Comparison of ENCODE assay signal across 9 cellular contexts in genomic region chr7:79451580-79451979, GRCh38. TPM values are rescaled to one million over a fixed set of nuclear protein-coding genes. Genes with fewer than 3 reads are reported as not detected.
DNase-seq lines count a peak whose midpoint lies in the region; ATAC-seq, FAIRE-seq and TF ChIP-seq lines count a peak whose summit lies in the region.
"Had no signal": no experiment of that assay in that cellular context is flagged by ENCODE, and none has a peak within 500 bp of the region (broad histone marks: within the 10 kb centered on the region; RNA-seq: fewer than 3 reads in every experiment).

No MANE protein-coding gene starts in this region.

- no peak overlapping the region for H3K56ac ChIP-seq in H1 (replicated peaks; ENCODE audit: insufficient read length, low read depth, low read length)

- peak overlapping the region; percentile 96 to 99 for H3K4me2 ChIP-seq in H1 (ENCODE audit: insufficient read depth in 1 of 2, low read depth in 2 of 2, low read length in 2 of 2)
- H3K4me2 ChIP-seq: BLaER1 had no signal

- H2BK12ac ChIP-seq in H1 (ENCODE audit: low read depth, low read length) = no peak overlapping the region

- no peak for TF ChIP-seq POLR2A in H1 (IDR thresholded peaks at IDR 0.05; ENCODE audit: control extremely low read depth in 1 of 2, low read depth in 2 of 2, low read length in 2 of 2)
- TF ChIP-seq POLR2A in erythroblast (IDR thresholded peaks at IDR 0.05; ENCODE audit: low read length) = no peak

- TF ChIP-seq CTCF in cardiac muscle cell (IDR thresholded peaks at IDR 0.05; ENCODE audit: low read depth, low read length) (no peak), H1 (IDR thresholded peaks at IDR 0.05; ENCODE audit: control extremely low read depth in 1 of 3, insufficient read depth in 1 of 3, low read depth in 1 of 3, low read length in 3 of 3) (no peak)

- no peak overlapping the region for H2BK15ac ChIP-seq in H1 (ENCODE audit: low read length)

- H3K27ac ChIP-seq in cardiac muscle cell = no peak overlapping the region
- no peak overlapping the region for H3K27ac ChIP-seq in H1 (ENCODE audit: low read depth, low read length)
- H3K27ac ChIP-seq in muscle layer of duodenum (ENCODE audit: low read length) = peak overlapping the region; percentile 89
- peak overlapping the region; percentile 64 for H3K27ac ChIP-seq in urinary bladder (ENCODE audit: low read depth)
- H3K27ac ChIP-seq: BLaER1 had no signal

- H3K79me1 ChIP-seq in H1 (ENCODE audit: low read depth, low read length) = no peaks in the 10 kb centered on the region

- no peak overlapping the region for H2BK5ac ChIP-seq in H1 (ENCODE audit: low read depth, low read length)

- POLR2A ChIA-PET in H1 (lab: Charles Lee; ENCODE audit: partially characterized antibody) = no interaction called here

- no peak overlapping the region for H3K14ac ChIP-seq in H1 (ENCODE audit: insufficient read length)

- H3K4me3 ChIP-seq in cardiac muscle cell (peak overlapping the region; percentile 63), H1 (ENCODE audit: extremely low read depth in 1 of 4, insufficient read depth in 2 of 4, low read depth in 3 of 4, low read length in 4 of 4) (peak overlapping the region; percentile 63 to 68 (median 64)), muscle layer of duodenum (ENCODE audit: low read depth in 1 of 2, low read length in 2 of 2) (peak overlapping the region; percentile 70 to 79), urinary bladder (ENCODE audit: low read depth, low read length) (peak overlapping the region; percentile 59)
- H3K4me3 ChIP-seq: BLaER1 had no signal

- peak; percentile 62 for FAIRE-seq in H1 (lab: Jason Lieb, UNC)

- no peaks in the 10 kb centered on the region for H3K79me2 ChIP-seq in H1 (ENCODE audit: control insufficient read depth in 1 of 2, insufficient read depth in 2 of 2, low read length in 2 of 2)

- H2AFZ ChIP-seq in H1 (ENCODE audit: low read length) = peak overlapping the region; percentile 60; the same call in 1 of the 2 replicates

- no peak overlapping the region for H2BK20ac ChIP-seq in H1 (ENCODE audit: low read length)

- CTCF ChIA-PET in H1 (lab: Charles Lee; ENCODE audit: partially characterized antibody) = interaction anchor here (0.9 to 2.2 kb wide), 2 partner anchors 21 to 62 kb away, joined by 3 to 7 read pairs; no protein-coding TSS in a partner anchor

- no peak overlapping the region for H3K23ac ChIP-seq in H1 (ENCODE audit: insufficient read length)

- TF ChIP-seq EP300 in H1 (IDR thresholded peaks at IDR 0.05; ENCODE audit: borderline replicate concordance in 1 of 2, low read depth in 2 of 2, low read length in 2 of 2) = no peak

- H3K36me3 ChIP-seq in cardiac muscle cell (no peaks in the 10 kb centered on the region), H1 (ENCODE audit: control insufficient read depth in 2 of 4, insufficient read depth in 4 of 4, low read length in 3 of 4) (no peaks in the 10 kb centered on the region), muscle layer of duodenum (ENCODE audit: control insufficient read depth in 1 of 2, insufficient read depth in 2 of 2, low read length in 2 of 2) (no peaks in the 10 kb centered on the region), urinary bladder (ENCODE audit: insufficient read depth) (no peaks in the 10 kb centered on the region)
- H3K36me3 ChIP-seq: BLaER1 had no signal

- no peak for ATAC-seq in Right ventricle myocardium inferior
- ATAC-seq in left lobe of liver = no peak
- no peak for ATAC-seq in GM18502 (IDR thresholded peaks at IDR 0.05; ENCODE audit: poor library complexity, unreplicated experiment)

- no peak overlapping the region for H4K91ac ChIP-seq in H1 (replicated peaks; ENCODE audit: insufficient read length, low read length)

- no peaks in the 10 kb centered on the region for H3K4me1 ChIP-seq in cardiac muscle cell (ENCODE audit: low read depth)
- H3K4me1 ChIP-seq in H1 (replicated peaks in 1 of 4; ENCODE audit: control insufficient read depth in 3 of 4, insufficient read depth in 4 of 4, low read length in 3 of 4) = peaks cover 0 to 6% (median under 1%) of the 10 kb centered on the region in 4 experiments; a peak in 4 of 7 replicates
- peaks cover 11 to 19% of the 10 kb centered on the region in 2 donors for H3K4me1 ChIP-seq in muscle layer of duodenum (ENCODE audit: control insufficient read depth in 1 of 2, insufficient read depth in 2 of 2, low read length in 2 of 2)
- no peaks in the 10 kb centered on the region for H3K4me1 ChIP-seq in urinary bladder (ENCODE audit: insufficient read depth)
- H3K4me1 ChIP-seq: BLaER1 had no signal

- H3K9me3 ChIP-seq in cardiac muscle cell (ENCODE audit: low read depth) (no peaks in the 10 kb centered on the region), H1 (ENCODE audit: insufficient read depth in 2 of 2, low read depth in 1 of 2, low read length in 1 of 2) (no peaks in the 10 kb centered on the region), muscle layer of duodenum (ENCODE audit: control insufficient read depth in 1 of 2, low read length in 2 of 2) (no peaks in the 10 kb centered on the region)

- H3K27me3 ChIP-seq in cardiac muscle cell (peaks cover 24% of the 10 kb centered on the region), H1 (replicated peaks in 1 of 4; ENCODE audit: control insufficient read depth in 3 of 4, extremely low read depth in 1 of 4, insufficient read depth in 3 of 4, low read length in 3 of 4) (peaks cover 19 to 61% (median 47%) of the 10 kb centered on the region in 4 experiments), muscle layer of duodenum (ENCODE audit: low read depth, low read length) (no peaks in the 10 kb centered on the region)
- H3K27me3 ChIP-seq: BLaER1 had no signal

- peaks cover 0 to 3% of the 10 kb centered on the region in 2 experiments for H4K20me1 ChIP-seq in H1 (replicated peaks in 1 of 2; ENCODE audit: control insufficient read depth in 1 of 2, insufficient read depth in 2 of 2, low read length in 2 of 2)
- H4K20me1 ChIP-seq: BLaER1 had no signal

- TF ChIP-seq RAD21 in H1 (IDR thresholded peaks at IDR 0.05 in 1 of 2, conservative IDR thresholded peaks at IDR 0.05 in 1 of 2; ENCODE audit: low read depth in 2 of 2, low read length in 2 of 2) = no peak

- no peak overlapping the region for H4K8ac ChIP-seq in H1 (ENCODE audit: extremely low read depth, insufficient read depth, low read length)

- no peak overlapping the region for H2AK5ac ChIP-seq in H1 (ENCODE audit: low read depth, low read length)

- no peak overlapping the region for H4K5ac ChIP-seq in H1 (ENCODE audit: insufficient read length, low read depth, low read length)

- no peak overlapping the region for H3K4ac ChIP-seq in H1 (replicated peaks; ENCODE audit: insufficient read length, low read depth, low read length)

- H3K23me2 ChIP-seq in H1 (ENCODE audit: low read depth, low read length) = peaks cover 23% of the 10 kb centered on the region; the same call in 1 of the 2 replicates

- DNase-seq in cardiac muscle cell (ENCODE audit: low read depth in 1 of 2, low spot score in 1 of 2) (no peak), Right ventricle myocardium inferior (ENCODE audit: missing footprints) (no peak), H1 (ENCODE audit: low read depth in 1 of 2, low spot score in 2 of 2) (no peak), left lobe of liver (ENCODE audit: low spot score) (no peak), erythroblast (lab: John Stamatoyannopoulos, UW) (no peak)

- H3K9ac ChIP-seq in H1 (replicated peaks in 1 of 4; ENCODE audit: extremely low read depth in 1 of 4, low read depth in 3 of 4, low read length in 3 of 4) = no peak overlapping the region
- H3K9ac ChIP-seq: BLaER1 had no signal

- H2BK120ac ChIP-seq in H1 (replicated peaks; ENCODE audit: low read depth, low read length) = no peak overlapping the region

- 61% methylated on average over 8 of the region's 8 CpGs; no CpG with 5 or more reads in 1 of the 2 experiments for WGBS in H1 (ENCODE audit: extremely low coverage in 1 of 2, insufficient coverage in 1 of 2, insufficient read length in 1 of 2, insufficient replicate concordance in 2 of 2, low coverage in 1 of 2, low lambda C conversion rate in 2 of 2, missing lambda C conversion rate in 1 of 2), 2 experiments
- WGBS in urinary bladder = 25% methylated on average over 8 of the region's 8 CpGs

- intact Hi-C loops in Right ventricle myocardium inferior (cut with DNase I) = loop anchor here (5.0 kb wide), 2 partner anchors 44 to 144 kb away; no protein-coding TSS in a partner anchor

- H3K18ac ChIP-seq in H1 (ENCODE audit: extremely low read depth, low read length) = no peak overlapping the region

TF ChIP-seq in H1, 55 proteins besides CTCF, POLR2A, EP300 and RAD21:
- TF ChIP-seq JUND (IDR thresholded peaks at IDR 0.05; ENCODE audit: low read length) (no peak), HDAC6 (IDR thresholded peaks at IDR 0.05; ENCODE audit: low read depth, low read length) (no peak), CBX5 (IDR thresholded peaks at IDR 0.05; ENCODE audit: low read depth, low read length) (no peak), MAFK (IDR thresholded peaks at IDR 0.05; ENCODE audit: low read depth, low read length) (no peak), JUN (IDR thresholded peaks at IDR 0.05; ENCODE audit: low read depth, low read length) (no peak), CTBP2 (IDR thresholded peaks at IDR 0.05; ENCODE audit: borderline replicate concordance, insufficient read depth, insufficient read length, low read length) (no peak), TEAD4 (IDR thresholded peaks at IDR 0.05; ENCODE audit: low read depth, low read length) (no peak), CBX8 (IDR thresholded peaks at IDR 0.05; ENCODE audit: borderline replicate concordance, low read depth, low read length) (no peak)
- TF ChIP-seq, protein P1, sequence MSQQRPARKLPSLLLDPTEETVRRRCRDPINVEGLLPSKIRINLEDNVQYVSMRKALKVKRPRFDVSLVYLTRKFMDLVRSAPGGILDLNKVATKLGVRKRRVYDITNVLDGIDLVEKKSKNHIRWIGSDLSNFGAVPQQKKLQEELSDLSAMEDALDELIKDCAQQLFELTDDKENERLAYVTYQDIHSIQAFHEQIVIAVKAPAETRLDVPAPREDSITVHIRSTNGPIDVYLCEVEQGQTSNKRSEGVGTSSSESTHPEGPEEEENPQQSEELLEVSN (IDR thresholded peaks at IDR 0.05) = no peak

RNA-seq across cellular contexts. Expression of gene MAGI2, which starts 1.9 kb away (rescaled TPM):
- 16.8 and 24.7 TPM in 2 replicates for total RNA-seq in cardiac muscle cell
- polyA plus RNA-seq in cardiac muscle cell = 15.3 and 16.8 TPM in 2 replicates
- total RNA-seq in Right ventricle myocardium inferior = 3.1 TPM
- total RNA-seq in H1 (2021; fragmentation: NEBNext Ultra II Directional; extraction: Animal tissue kit (Norgen Biotek cat#: 25700)) = 27.0 and 27.3 TPM in 2 replicates
- 5.2 and 6.0 TPM in 2 replicates for polyA plus RNA-seq in H1 (2011; rRNA removed)
- 4.7 TPM for polyA plus RNA-seq in H1 (2011; cell fraction: cytosol; rRNA removed)
- 12.3 TPM for polyA plus RNA-seq in H1 (2011; cell fraction: nucleus; rRNA removed)
- 18.1 to 25.6 TPM (median 20.7 TPM) in 4 replicates for polyA plus RNA-seq in H1 (2012, experiment 1 of 2)
- 1.1 TPM for polyA plus RNA-seq in H1 (2012, experiment 2 of 2)
- polyA plus RNA-seq in H1 (2013, experiment 1 of 2) = 15.8 TPM
- 14.2 TPM for polyA plus RNA-seq in H1 (2013, experiment 2 of 2)
- 44.1 and 56.6 TPM in 2 replicates for polyA minus RNA-seq in H1 (2011; rRNA and poly(A)+ RNA removed)
- polyA minus RNA-seq in H1 (2011; cell fraction: cytosol; rRNA and poly(A)+ RNA removed) = 15.0 TPM
- polyA minus RNA-seq in H1 (2011; cell fraction: nucleus; rRNA and poly(A)+ RNA removed) = 165 TPM
- total RNA-seq in urinary bladder = 37.4 TPM
- polyA plus RNA-seq in urinary bladder = 7.6 TPM
- total RNA-seq in left lobe of liver = 2.9 TPM

Comparison
In these comparisons a context has a peak if more than half of its experiments do, and no peak if none do; other contexts are left out.
1. H3K27ac ChIP-seq: peak in muscle layer of duodenum (single experiment) and urinary bladder (single experiment); none in cardiac muscle cell (single experiment) and H1 (single experiment).
2. Peak in every context shown above with its lines, with median percentiles within 50 percentile points of each other: H3K4me3 ChIP-seq.